Comparison of ENCODE assay signal across 17 cellular contexts in the genomic region with DNA sequence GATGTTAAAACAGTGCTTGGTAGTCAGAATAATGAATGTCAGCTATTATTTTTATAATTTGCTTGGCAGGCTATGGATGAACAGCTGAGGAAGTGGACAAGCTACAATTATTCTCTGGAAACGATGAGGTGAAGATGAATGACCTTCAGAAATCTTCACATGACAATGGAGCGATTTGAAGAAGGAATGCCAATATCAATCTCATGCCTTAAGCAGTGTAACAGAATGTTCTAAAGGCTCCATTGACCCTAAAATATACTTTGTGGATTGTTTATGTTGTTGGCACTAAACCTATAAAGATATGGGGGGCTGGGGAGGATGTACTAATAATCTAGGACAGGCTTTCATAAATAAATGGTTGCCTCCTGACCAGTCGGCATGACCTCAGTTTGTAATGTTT. TPM values are rescaled to one million over a fixed set of nuclear protein-coding genes. Genes with fewer than 3 reads are reported as not detected.
A peak's percentile ranks its signal among the peaks of the same experiment; 100 is the strongest.
DNase-seq lines count a peak whose midpoint lies in the region; ATAC-seq and TF ChIP-seq lines count a peak whose summit lies in the region.
"Had no signal": no experiment of that assay in that cellular context is flagged by ENCODE, and none has a peak within 500 bp of the region (broad histone marks: within the 10 kb centered on the region; RNA-seq: fewer than 3 reads in every experiment).

No MANE protein-coding gene starts in this region.

- H3K27ac Mint-ChIP-seq in WTC11 (no peak overlapping the region), natural killer cell (no peak overlapping the region)
- H3K27ac Mint-ChIP-seq: CD4-positive, alpha-beta memory T cell; GM23338; H9; HFFc6 had no signal

- CTCF ChIA-PET in WTC11 (lab: Charles Lee): no interaction called here

- no peaks in the 10 kb centered on the region for H3K27me3 ChIP-seq in KMS-11 (ENCODE audit: insufficient read depth, low read depth)

- H3K36me3 Mint-ChIP-seq in WTC11: no peaks in the 10 kb centered on the region
- H3K36me3 Mint-ChIP-seq in natural killer cell: no peaks in the 10 kb centered on the region
- H3K36me3 Mint-ChIP-seq: CD4-positive, alpha-beta memory T cell had no signal

- H3K4me3 Mint-ChIP-seq in WTC11 (no peak overlapping the region), natural killer cell (no peak overlapping the region)
- H3K4me3 Mint-ChIP-seq: CD4-positive, alpha-beta memory T cell; GM23338; H9; HFFc6 had no signal

- POLR2A ChIA-PET in WTC11 (lab: Charles Lee): no interaction called here

- H3K4me1 ChIP-seq in KMS-11 (ENCODE audit: low read depth, poor library complexity, severe bottlenecking): peaks cover 18% of the 10 kb centered on the region
- H3K4me1 ChIP-seq: Caco-2 had no signal

- H3K9ac ChIP-seq in KMS-11: no peak overlapping the region

- no peaks in the 10 kb centered on the region for H3K79me2 ChIP-seq in KMS-11 (ENCODE audit: insufficient read depth, low read depth)

- H3K9me3 Mint-ChIP-seq in WTC11: no peaks in the 10 kb centered on the region
- H3K9me3 Mint-ChIP-seq in natural killer cell: no peaks in the 10 kb centered on the region
- H3K9me3 Mint-ChIP-seq: GM23338, H9, HFFc6 had no signal

- ATAC-seq in WTC11 (no peak), natural killer cell (no peak)
- ATAC-seq: GM23338, HCT116 had no signal

- H2AFZ ChIP-seq in KMS-11 (ENCODE audit: low read depth): no peak overlapping the region
- H2AFZ ChIP-seq: GM23338 had no signal

- no peaks in the 10 kb centered on the region for H3K4me1 Mint-ChIP-seq in WTC11
- no peaks in the 10 kb centered on the region for H3K4me1 Mint-ChIP-seq in natural killer cell
- H3K4me1 Mint-ChIP-seq: CD4-positive, alpha-beta memory T cell; GM23338; H9 had no signal

- H3K27me3 Mint-ChIP-seq in WTC11 (ENCODE audit: low read depth) (no peaks in the 10 kb centered on the region), natural killer cell (ENCODE audit: low read depth in 2 of 2) (peaks cover 7 to 20% of the 10 kb centered on the region in 2 donors)

- in situ Hi-C loops in SK-MEL-5 (cut with HindIII; ENCODE audit: low pct_unique_long_range_greater_than_20kb, low sequenced_read_pairs): no loop called here

- intact Hi-C loops in natural killer cell (cut with micrococcal nuclease): no loop called here

- no peak overlapping the region for H3K4me3 ChIP-seq in KMS-11 (IDR thresholded peaks at IDR 0.05; ENCODE audit: insufficient read depth, low read depth, low read length)
- H3K4me3 ChIP-seq: GM23338 had no signal

- no peak overlapping the region for H3K27ac ChIP-seq in KMS-11

- H4K20me1 ChIP-seq in KMS-11 (ENCODE audit: insufficient read depth): no peaks in the 10 kb centered on the region

- TF ChIP-seq CTCF in KMS-11 (conservative IDR thresholded peaks at IDR 0.05; ENCODE audit: low read depth, low read length) (no peak), WTC11 (IDR thresholded peaks at IDR 0.05) (no peak), natural killer cell (IDR thresholded peaks at IDR 0.05) (no peak), GM20000 (IDR thresholded peaks at IDR 0.05; ENCODE audit: extremely low read depth, missing control alignments) (no peak)

- H3K4me2 ChIP-seq in KMS-11: peak overlapping the region; percentile 43; the same call in 1 of the 2 replicates
- H3K4me2 ChIP-seq: GM23338 had no signal

- H3K36me3 ChIP-seq in KMS-11 (ENCODE audit: insufficient read depth): no peaks in the 10 kb centered on the region

- DNase-seq in SK-MEL-5 (ENCODE audit: low read depth, low spot score): peak; percentile 90
- DNase-seq in foreskin melanocyte: peak; percentile 86
- no peak for DNase-seq in WTC11 (ENCODE audit: low spot score)
- DNase-seq in natural killer cell: no peak
- DNase-seq in GM20000 (ENCODE audit: low spot score): no peak
- DNase-seq: C1 segment of cervical spinal cord; Caco-2; CD4-positive, alpha-beta memory T cell; DMS153; DND-41; H9; HFFc6 had no signal

TF ChIP-seq in WTC11, 78 proteins besides CTCF, POLR2A, EP300 and RAD21:
- TF ChIP-seq, protein P1, sequence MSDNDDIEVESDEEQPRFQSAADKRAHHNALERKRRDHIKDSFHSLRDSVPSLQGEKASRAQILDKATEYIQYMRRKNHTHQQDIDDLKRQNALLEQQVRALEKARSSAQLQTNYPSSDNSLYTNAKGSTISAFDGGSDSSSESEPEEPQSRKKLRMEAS (CRISPR knock-in tag; IDR thresholded peaks at IDR 0.05): no peak
- TF ChIP-seq CREB1 (CRISPR knock-in tag; IDR thresholded peaks at IDR 0.05) (no peak), GRHL2 (CRISPR knock-in tag; IDR thresholded peaks at IDR 0.05; ENCODE audit: insufficient replicate concordance, severe bottlenecking) (no peak), NR3C1 (CRISPR knock-in tag; conservative IDR thresholded peaks at IDR 0.05; ENCODE audit: low read depth) (no peak), ZBTB21 (CRISPR knock-in tag; IDR thresholded peaks at IDR 0.05; ENCODE audit: borderline replicate concordance) (no peak), ZNF423 (CRISPR knock-in tag; IDR thresholded peaks at IDR 0.05) (no peak), TP53 (CRISPR knock-in tag; IDR thresholded peaks at IDR 0.05) (no peak), ZNF317 (CRISPR knock-in tag; IDR thresholded peaks at IDR 0.05; ENCODE audit: borderline replicate concordance, low read depth) (no peak), NFATC4 (CRISPR knock-in tag; IDR thresholded peaks at IDR 0.05) (no peak), TEAD4 (CRISPR knock-in tag; IDR thresholded peaks at IDR 0.05) (no peak), NFYB (CRISPR knock-in tag; conservative IDR thresholded peaks at IDR 0.05; ENCODE audit: low read depth) (no peak)

RNA-seq across cellular contexts. Expression of a gene that starts 36.2 kb away (rescaled TPM):
- total RNA-seq in SK-MEL-5 (2014; rRNA removed; shearing (Covaris generic)): 7.5 and 10.4 TPM in 2 replicates
- polyA plus RNA-seq in SK-MEL-5 (2015; cell fraction: cytosol; rRNA removed): 2.9 and 20.0 TPM in 2 replicates
- polyA plus RNA-seq in SK-MEL-5 (2015; cell fraction: nucleus; rRNA removed): 26.3 and 30.5 TPM in 2 replicates
- total RNA-seq in WTC11 (2021): 6.6 to 9.3 TPM (median 8.0 TPM) in 3 replicates
- under 1 TPM in 1 of 3 donors, not detected in 2; 0.08 TPM for total RNA-seq in natural killer cell
- total RNA-seq: A172, Caco-2, HFFc6 had no signal
- polyA plus RNA-seq: BJ had no signal

Comparison
In these comparisons a context has a peak if more than half of its experiments do, and no peak if none do; other contexts are left out.
1. DNase-seq: peak in SK-MEL-5 (single experiment) and foreskin melanocyte (single experiment); none in WTC11 (single experiment), natural killer cell (single experiment) and GM20000 (single experiment).